13 cellular contexts compared by ENCODE assay signal in genomic region chr10:47458466-47459154, GRCh38. TPM values are rescaled to one million over a fixed set of nuclear protein-coding genes. Genes with fewer than 3 reads are reported as not detected.
DNase-seq lines count a peak whose midpoint lies in the region; ATAC-seq, FAIRE-seq and TF ChIP-seq lines count a peak whose summit lies in the region.
"Had no signal": no experiment of that assay in that cellular context is flagged by ENCODE, and none has a peak within 500 bp of the region (broad histone marks: within the 10 kb centered on the region; RNA-seq: fewer than 3 reads in every experiment).

No MANE protein-coding gene starts in this region.

- no peak overlapping the region for H3K27ac ChIP-seq in IMR-90 (ENCODE audit: insufficient read depth, low read length)
- H3K27ac ChIP-seq in mesendoderm (ENCODE audit: low read depth, low read length), result no peak overlapping the region
- no peak overlapping the region for H3K27ac ChIP-seq in aorta (ENCODE audit: low read depth in 1 of 2, low read length in 2 of 2)
- H3K27ac ChIP-seq: right atrium auricular region had no signal

- H3K79me2 ChIP-seq in mesendoderm (ENCODE audit: control insufficient read depth, insufficient read depth, low read length), result no peaks in the 10 kb centered on the region

- peak overlapping the region; percentile 40; the same call in 1 of the 2 replicates for H3K18ac ChIP-seq in IMR-90 (ENCODE audit: low read depth, low read length)
- no peak overlapping the region for H3K18ac ChIP-seq in mesendoderm (ENCODE audit: low read length)

- 0 out of 2 replicates have a peak overlapping the region, but pooled peaks have one; percentile 53 for H3K14ac ChIP-seq in IMR-90 (replicated peaks; ENCODE audit: low read depth, low read length)

- H3K36me3 ChIP-seq in IMR-90 (ENCODE audit: control insufficient read depth, insufficient read depth, low read length) (no peaks in the 10 kb centered on the region), mesendoderm (ENCODE audit: control insufficient read depth, insufficient read depth, low read length) (no peaks in the 10 kb centered on the region), aorta (ENCODE audit: control insufficient read depth in 1 of 2, insufficient read depth in 2 of 2, low read length in 1 of 2) (no peaks in the 10 kb centered on the region)
- H3K36me3 ChIP-seq: right atrium auricular region had no signal

- H3K79me1 ChIP-seq in IMR-90 (ENCODE audit: low read depth in 1 of 2, low read length in 2 of 2), result no peaks in the 10 kb centered on the region
- no peaks in the 10 kb centered on the region for H3K79me1 ChIP-seq in mesendoderm (ENCODE audit: low read length)

- no peak overlapping the region for H2AK9ac ChIP-seq in IMR-90 (replicated peaks; ENCODE audit: low read depth, low read length, poor library complexity)

- no peak overlapping the region for H3K4me3 ChIP-seq in AG10803 (ENCODE audit: low read length)
- H3K4me3 ChIP-seq in IMR-90 (ENCODE audit: insufficient read depth, low read depth, low read length), result no peak overlapping the region
- H3K4me3 ChIP-seq in choroid plexus epithelial cell (ENCODE audit: low read depth, low read length), result no peak overlapping the region
- H3K4me3 ChIP-seq in mesendoderm (ENCODE audit: low read length), result no peak overlapping the region
- no peak overlapping the region for H3K4me3 ChIP-seq in aorta (ENCODE audit: low read length in 2 of 2)
- H3K4me3 ChIP-seq: right atrium auricular region had no signal

- H2AFZ ChIP-seq in IMR-90 (replicated peaks; ENCODE audit: low read length, poor library complexity), result peak overlapping the region; percentile 57

- CTCF ChIA-PET in IMR-90 (lab: Yijun Ruan, JAX), result no interaction called here

- H3K9me3 ChIP-seq in IMR-90 (ENCODE audit: control insufficient read depth, insufficient read depth, low read length) (no peaks in the 10 kb centered on the region), aorta (ENCODE audit: control insufficient read depth, low read length) (no peaks in the 10 kb centered on the region)
- H3K9me3 ChIP-seq: right atrium auricular region had no signal

- TF ChIP-seq RAD21 in IMR-90 (IDR thresholded peaks at IDR 0.05; ENCODE audit: low read length), result peak; percentile 15; the same call in 1 of the 2 replicates

- POLR2A ChIA-PET in IMR-90 (lab: Charles Lee; ENCODE audit: unreplicated experiment), result no interaction called here

- DNase-seq in AG10803 (ENCODE audit: low read depth) (peak; percentile 81), IMR-90 (peak; percentile 87), choroid plexus epithelial cell (ENCODE audit: low read depth) (peak; percentile 89), mesendoderm (peak; percentile 60), GM12892 (ENCODE audit: insufficient read length) (no peak), posterior cingulate gyrus (no peak), aorta (no peak), NCI-H510A (lab: John Stamatoyannopoulos, UW) (no peak)
- DNase-seq: CD4-positive, alpha-beta T cell; GDM1; midbrain; NCI-H187 had no signal

- peak overlapping the region; percentile 67 for H3K4ac ChIP-seq in IMR-90 (ENCODE audit: low read depth, low read length)
- no peak overlapping the region for H3K4ac ChIP-seq in mesendoderm (ENCODE audit: low read depth, low read length)

- no TSS peak for BruUV-seq in IMR-90 (replicated peaks; lab: Mats Ljungman, UMichigan)

- dilution Hi-C loops in IMR-90 (cut with HindIII; ENCODE audit: low sequenced_read_pairs, unreplicated experiment), result no loop called here

- peak overlapping the region; percentile 90; the same call in 2 of the 3 replicates for H2BK15ac ChIP-seq in IMR-90 (ENCODE audit: low read depth, low read length)
- no peak overlapping the region for H2BK15ac ChIP-seq in mesendoderm (replicated peaks; ENCODE audit: low read depth)

- H2AK5ac ChIP-seq in IMR-90 (ENCODE audit: low read depth, low read length) (0 out of 2 replicates have a peak overlapping the region, but pooled peaks have one; percentile 23), mesendoderm (ENCODE audit: low read length) (no peak overlapping the region)

- peaks cover 5% of the 10 kb centered on the region; the same call in 1 of the 2 replicates for H3K9me1 ChIP-seq in IMR-90 (ENCODE audit: insufficient read depth, low read length)

- H4K8ac ChIP-seq in IMR-90 (ENCODE audit: low read depth in 2 of 2, low read length in 2 of 2) (peak overlapping the region in 1 of 2 experiments; percentile 44; a peak in 1 of 4 replicates), mesendoderm (ENCODE audit: low read depth, low read length) (no peak overlapping the region)

- H3K4me1 ChIP-seq in IMR-90 (ENCODE audit: control insufficient read depth, insufficient read depth, low read length) (peaks cover 11% of the 10 kb centered on the region), mesendoderm (ENCODE audit: control insufficient read depth, low read depth, low read length) (no peaks in the 10 kb centered on the region), aorta (ENCODE audit: control insufficient read depth in 1 of 2, insufficient read depth in 2 of 2, low read length in 2 of 2) (no peaks in the 10 kb centered on the region)
- H3K4me1 ChIP-seq: right atrium auricular region had no signal

- WGBS in IMR-90 (ENCODE audit: extremely low coverage in 2 of 2, insufficient read length in 1 of 2), 2 experiments, result no CpG with 5 or more reads among the region's 4 CpGs
- no CpG with 5 or more reads among the region's 4 CpGs for WGBS in mesendoderm (ENCODE audit: extremely low coverage, insufficient coverage, low lambda C conversion rate)
- 56 to 62% methylated on average over 4 of the region's 4 CpGs for WGBS in aorta, 2 donors

- H2BK20ac ChIP-seq in IMR-90 (ENCODE audit: low read depth, low read length), result peak overlapping the region; percentile 79

- no peak overlapping the region for H2BK5ac ChIP-seq in IMR-90 (ENCODE audit: low read depth, low read length, poor library complexity, severe bottlenecking)
- H2BK5ac ChIP-seq in mesendoderm (ENCODE audit: low read length), result no peak overlapping the region

- H4K5ac ChIP-seq in IMR-90 (ENCODE audit: low read depth, low read length), result no peak overlapping the region; the same call in 1 of the 2 replicates
- no peak overlapping the region for H4K5ac ChIP-seq in mesendoderm (ENCODE audit: low read length)

- in situ Hi-C loops in IMR-90 (cut with MboI; ENCODE audit: low sequenced_read_pairs), result no loop called here

- no peak for TF ChIP-seq CTCF in AG10803 (conservative IDR thresholded peaks at IDR 0.05; ENCODE audit: low read length)
- TF ChIP-seq CTCF in IMR-90 (conservative IDR thresholded peaks at IDR 0.05; ENCODE audit: low read depth, low read length), result no peak
- TF ChIP-seq CTCF in choroid plexus epithelial cell (conservative IDR thresholded peaks at IDR 0.05; ENCODE audit: low read depth, low read length), result no peak

- no peak for FAIRE-seq in GM12892 (lab: Jason Lieb, UNC)

- H3K9ac ChIP-seq in IMR-90 (ENCODE audit: low read depth, low read length) (no peak overlapping the region), mesendoderm (ENCODE audit: low read length) (no peak overlapping the region)

- H3K56ac ChIP-seq in IMR-90 (ENCODE audit: extremely low read depth, insufficient read depth, low read length) (no peak overlapping the region), mesendoderm (ENCODE audit: low read length) (no peak overlapping the region)

- no peak for TF ChIP-seq POLR2A in IMR-90 (IDR thresholded peaks at IDR 0.05; ENCODE audit: low read depth, low read length)
- no peak for TF ChIP-seq POLR2A in GM12892 (IDR thresholded peaks at IDR 0.05; ENCODE audit: low read depth, low read length)

- intact Hi-C loops in IMR-90 (cut with micrococcal nuclease) (no loop called here), posterior cingulate gyrus (cut with DNase I) (no loop called here), aorta (cut with DNase I) (no loop called here)

- H2BK120ac ChIP-seq in IMR-90 (ENCODE audit: low read depth, low read length) (peak overlapping the region; percentile 69), mesendoderm (ENCODE audit: low read depth, low read length) (no peak overlapping the region)

- H3K23ac ChIP-seq in IMR-90 (ENCODE audit: low read depth, low read length) (no peak overlapping the region), mesendoderm (ENCODE audit: low read length) (no peak overlapping the region)

- H3K4me2 ChIP-seq in IMR-90 (ENCODE audit: low read depth, low read length) (no peak overlapping the region), mesendoderm (ENCODE audit: low read length) (no peak overlapping the region)

- ATAC-seq in IMR-90 (ENCODE audit: low read depth), result peak; percentile 7; the same call in 1 of the 2 replicates
- no peak for ATAC-seq in aorta (ENCODE audit: low FRiP score)

- H3K27me3 ChIP-seq in IMR-90 (ENCODE audit: control insufficient read depth, insufficient read depth, low read length) (peaks cover 10% of the 10 kb centered on the region; the same call in 1 of the 2 replicates), mesendoderm (ENCODE audit: insufficient read depth, low read length, poor library complexity) (no peaks in the 10 kb centered on the region), aorta (ENCODE audit: control insufficient read depth in 1 of 2, insufficient read depth in 2 of 2, low read length in 1 of 2) (no peaks in the 10 kb centered on the region)
- H3K27me3 ChIP-seq: right atrium auricular region had no signal

- H4K91ac ChIP-seq in IMR-90 (ENCODE audit: insufficient read depth, low read depth, low read length), result peak overlapping the region; percentile 59

- no peaks in the 10 kb centered on the region for H4K20me1 ChIP-seq in IMR-90 (ENCODE audit: insufficient read depth, low read length)

TF ChIP-seq in IMR-90, 13 proteins besides CTCF, POLR2A, EP300 and RAD21:
- TF ChIP-seq CEBPB (IDR thresholded peaks at IDR 0.05; ENCODE audit: low read depth, low read length), result peak; percentile 20; the same call in 1 of the 2 replicates
- peak; percentile 50 for TF ChIP-seq FOS (IDR thresholded peaks at IDR 0.05; ENCODE audit: low read depth, low read length)
- no peak for TF ChIP-seq MAZ (IDR thresholded peaks at IDR 0.05; ENCODE audit: borderline replicate concordance, low read depth, low read length)

RNA-seq across cellular contexts. Expression of gene ANXA8, which starts 25.3 kb away (rescaled TPM):
- 0.83 and 0.90 TPM in 2 replicates for total RNA-seq in IMR-90 (2012; rRNA removed)
- polyA plus RNA-seq in IMR-90 (2012; rRNA removed), result 1.1 and 1.3 TPM in 2 replicates
- polyA plus RNA-seq in IMR-90 (2012; cell fraction: cytosol; rRNA removed), result 0.46 and 0.56 TPM in 2 replicates
- 2.2 and 4.2 TPM in 2 replicates for polyA plus RNA-seq in IMR-90 (2012; cell fraction: nucleus; rRNA removed; ENCODE audit: low replicate concordance)
- polyA plus RNA-seq in mesendoderm (2013, experiment 1 of 2), result 0.37 TPM
- polyA plus RNA-seq in mesendoderm (2013, experiment 2 of 2), result 0.55 TPM
- polyA plus RNA-seq in GM12892 (2012; ENCODE audit: missing spikeins), result 0.85 TPM
- total RNA-seq in aorta, result under 1 TPM in 1 of 2 donors, not detected in 1; 0.27 TPM
- under 1 TPM in 1 of 2 donors, not detected in 1; 0.82 TPM for polyA plus RNA-seq in aorta
- total RNA-seq: CD4-positive, alpha-beta T cell had no signal

RNA-seq across cellular contexts. Expression of gene FAM25G, which starts 32.9 kb away (rescaled TPM):
- total RNA-seq in IMR-90 (2012; rRNA removed) (not detected in 2 replicates), aorta (not detected)
- polyA plus RNA-seq in IMR-90 (2012; rRNA removed) (not detected in 2 replicates), aorta (not detected)
- polyA plus RNA-seq in IMR-90 (2012; cell fraction: cytosol; rRNA removed), result not detected in 2 replicates
- not detected in 2 replicates for polyA plus RNA-seq in IMR-90 (2012; cell fraction: nucleus; rRNA removed; ENCODE audit: low replicate concordance)
- polyA plus RNA-seq in mesendoderm (2013, experiment 1 of 2), result 0.28 TPM
- not detected for polyA plus RNA-seq in mesendoderm (2013, experiment 2 of 2)
- polyA plus RNA-seq in GM12892 (2012; ENCODE audit: missing spikeins), result not detected
- total RNA-seq: CD4-positive, alpha-beta T cell; right atrium auricular region had no signal

Comparison
In these comparisons a context has a peak if more than half of its experiments do, and no peak if none do; other contexts are left out.
1. DNase-seq: peak in AG10803 (single experiment), IMR-90 (single experiment), choroid plexus epithelial cell (single experiment) and mesendoderm (single experiment); none in GM12892 (single experiment), posterior cingulate gyrus (0 of 10), aorta (0 of 2) and NCI-H510A (single experiment).